In the genomic region with DNA sequence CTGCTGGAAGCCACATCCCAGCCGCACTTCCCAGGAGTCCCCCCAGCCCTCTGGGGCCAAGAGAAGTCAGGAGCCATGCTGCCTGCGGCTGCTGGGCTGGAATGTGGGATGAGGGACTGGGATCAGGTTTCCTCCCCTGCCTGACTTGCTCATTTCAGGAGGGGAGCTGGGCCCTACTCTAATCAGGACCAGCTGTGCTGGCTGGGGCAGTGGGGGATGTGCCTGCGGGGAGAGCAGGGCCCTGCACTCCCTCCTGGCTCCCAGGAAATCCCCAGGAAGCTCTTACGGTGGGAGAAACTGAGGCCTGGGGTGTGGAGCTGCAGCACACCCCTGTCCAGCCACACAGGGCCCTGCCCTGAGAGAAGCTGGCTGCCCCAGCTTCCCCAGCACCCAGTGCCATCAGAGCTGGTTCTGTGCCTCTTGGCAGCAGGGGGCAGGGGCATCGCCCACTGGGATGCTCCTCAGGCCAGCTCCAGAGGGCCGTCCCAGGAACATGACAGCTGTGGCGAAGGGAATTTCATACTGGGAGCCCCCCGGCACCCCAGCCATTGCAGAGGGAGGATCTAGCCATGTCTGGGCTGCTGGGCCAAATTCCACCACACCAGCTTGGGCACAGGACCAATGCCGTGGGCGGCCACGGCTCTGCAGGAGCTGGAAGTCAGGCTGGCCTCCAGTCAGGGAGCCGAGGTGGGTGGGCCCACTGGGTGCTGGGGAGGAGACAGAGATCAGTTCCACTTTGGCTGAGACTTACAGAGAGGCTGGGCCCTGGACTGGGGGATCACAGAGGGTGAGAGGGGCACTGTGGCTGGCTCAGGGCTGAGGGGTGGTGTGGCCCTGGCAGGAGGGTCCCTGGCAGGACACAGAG, we compare ENCODE assay signal across 10 cellular contexts. TPM values are rescaled to one million over a fixed set of nuclear protein-coding genes. Genes with fewer than 3 reads are reported as not detected.
DNase-seq lines count a peak whose midpoint lies in the region; ATAC-seq and TF ChIP-seq lines count a peak whose summit lies in the region.
"Had no signal": no experiment of that assay in that cellular context is flagged by ENCODE, and none has a peak within 500 bp of the region (broad histone marks: within the 10 kb centered on the region; RNA-seq: fewer than 3 reads in every experiment).

No MANE protein-coding gene starts in this region.

- H3K36me3 ChIP-seq in endodermal cell (ENCODE audit: control insufficient read depth, insufficient read depth, low read length): no peaks in the 10 kb centered on the region

- H3K4me1 ChIP-seq in endodermal cell (ENCODE audit: control insufficient read depth, insufficient read depth, low read length): peaks cover 8% of the 10 kb centered on the region

- peaks cover 2% of the 10 kb centered on the region for H3K4me1 Mint-ChIP-seq in endodermal cell

- no peak for TF ChIP-seq CTCF in AG09319 (IDR thresholded peaks at IDR 0.05; ENCODE audit: low read depth, low read length)
- no peak for TF ChIP-seq CTCF in endodermal cell (conservative IDR thresholded peaks at IDR 0.05)

- no peak overlapping the region for H3K4me3 Mint-ChIP-seq in endodermal cell

- H3K27ac ChIP-seq in endodermal cell (ENCODE audit: low read depth, low read length): no peak overlapping the region

- H3K27ac Mint-ChIP-seq in endodermal cell: peak overlapping the region; percentile 26

- no peaks in the 10 kb centered on the region for H3K9me3 Mint-ChIP-seq in endodermal cell

- ATAC-seq in GM21528 (IDR thresholded peaks at IDR 0.05; ENCODE audit: low FRiP score, unreplicated experiment) (no peak), GM19452 (IDR thresholded peaks at IDR 0.05; ENCODE audit: unreplicated experiment) (no peak), GM19324 (IDR thresholded peaks at IDR 0.05; ENCODE audit: low FRiP score, unreplicated experiment) (no peak)

- DNase-seq in AG09319 (ENCODE audit: extremely low read depth, low read depth) (peak; percentile 83), NCI-H1694 treated with DMSO at 0.1 percent for 48 hours (lab: John Stamatoyannopoulos, UW) (peak; percentile 12), endodermal cell (peak; percentile 88), myocyte (ENCODE audit: low read depth) (peak; percentile 78)
- no peak for DNase-seq in activated CD4-positive, CD25-positive, alpha-beta regulatory T cell treated with anti-CD3 and anti-CD28 coated beads, Interleukin-2, amount 50 U/mL, for 72 hours
- DNase-seq: kidney glomerular epithelial cell, NCI-H526 treated with DMSO at 0.1 percent for 48 hours had no signal

- H3K27me3 ChIP-seq in endodermal cell (ENCODE audit: control insufficient read depth, insufficient read depth, low read length, poor library complexity, severe bottlenecking): peaks cover 12% of the 10 kb centered on the region

- peaks cover 19% of the 10 kb centered on the region for H3K27me3 Mint-ChIP-seq in endodermal cell (ENCODE audit: insufficient read depth)

- H3K9me3 ChIP-seq in endodermal cell (ENCODE audit: control insufficient read depth, low read length): no peaks in the 10 kb centered on the region

- no peaks in the 10 kb centered on the region for H3K36me3 Mint-ChIP-seq in endodermal cell (ENCODE audit: low read depth)

- 40 to 73% methylated on average over 5 to 12 of the region's 12 CpGs for WGBS in endodermal cell (ENCODE audit: insufficient coverage in 1 of 2, insufficient read length in 1 of 2), 2 experiments

- no peak overlapping the region for H3K9ac ChIP-seq in endodermal cell (ENCODE audit: extremely low read depth, low read length, poor library complexity, severe bottlenecking)

- H3K4me3 ChIP-seq in endodermal cell (ENCODE audit: low read length): no peak overlapping the region

RNA-seq across cellular contexts. Expression of gene PRSS38, which starts 21.3 kb away (rescaled TPM):
- total RNA-seq in endodermal cell (not detected), myocyte (not detected in 2 replicates)
- not detected for polyA plus RNA-seq in endodermal cell (2013, experiment 1 of 2)
- not detected for polyA plus RNA-seq in endodermal cell (2013, experiment 2 of 2)
- not detected for polyA plus RNA-seq in myocyte (2012)

RNA-seq across cellular contexts. Expression of gene SNAP47, which starts 58.9 kb away (rescaled TPM):
- 10 to 100 TPM; 42.5 to 46.6 TPM for total RNA-seq in endodermal cell
- polyA plus RNA-seq in endodermal cell (2013, experiment 1 of 2): 41.3 TPM
- 37.0 TPM for polyA plus RNA-seq in endodermal cell (2013, experiment 2 of 2)
- 42.9 and 43.1 TPM in 2 replicates for total RNA-seq in myocyte
- polyA plus RNA-seq in myocyte (2012): 39.9 TPM

RNA-seq across cellular contexts. Expression of gene JMJD4, which starts 59.1 kb away (rescaled TPM):
- 10 to 100 TPM; 19.4 to 21.8 TPM for total RNA-seq in endodermal cell
- 14.3 TPM for polyA plus RNA-seq in endodermal cell (2013, experiment 1 of 2)
- polyA plus RNA-seq in endodermal cell (2013, experiment 2 of 2): 13.4 TPM
- 25.4 and 40.2 TPM in 2 replicates for total RNA-seq in myocyte
- 25.1 TPM for polyA plus RNA-seq in myocyte (2012)
